ENCODE assay signal across 19 cellular contexts in the genomic region with DNA sequence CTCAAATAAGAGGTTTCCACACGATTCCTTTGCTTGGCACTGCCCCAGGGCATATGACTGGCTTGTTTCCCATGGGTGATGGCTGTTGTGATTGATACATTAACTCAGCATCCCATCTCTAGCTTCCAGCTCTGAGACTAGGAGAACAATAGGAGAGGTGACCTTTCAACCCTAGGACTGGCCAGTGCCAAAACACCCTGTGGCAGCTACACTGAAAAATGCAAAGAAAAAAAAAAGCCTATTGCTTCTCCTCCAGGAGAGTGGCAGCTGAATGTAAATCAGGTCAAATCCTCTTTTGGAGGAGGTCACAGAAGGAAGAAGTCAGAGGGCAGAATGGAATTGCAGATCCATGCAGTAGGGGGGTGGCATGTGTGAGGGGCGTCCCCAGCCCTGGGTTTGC.
"Had no signal": no experiment of that assay in that cellular context is flagged by ENCODE, and none has a peak within 500 bp of the region (broad histone marks: within the 10 kb centered on the region; RNA-seq: fewer than 3 reads in every experiment).

No MANE protein-coding gene starts in this region.

- H3K27ac Mint-ChIP-seq: memory B cell; natural killer cell; stimulated activated effector memory CD8-positive, alpha-beta T cell treated with anti-CD3 and anti-CD28 coated beads, Interleukin-12 subunit alpha, Interleukin-12 subunit beta, amount 100 ng/mL, for 72 hours; type B pancreatic cell had no signal

- H3K27me3 Mint-ChIP-seq: memory B cell, type B pancreatic cell had no signal

- H3K4me1 Mint-ChIP-seq: memory B cell; stimulated activated effector memory CD8-positive, alpha-beta T cell treated with anti-CD3 and anti-CD28 coated beads, Interleukin-12 subunit alpha, Interleukin-12 subunit beta, amount 100 ng/mL, for 72 hours had no signal

- H3K9me3 Mint-ChIP-seq: memory B cell, natural killer cell, type B pancreatic cell had no signal

- H3K4me3 Mint-ChIP-seq: memory B cell; natural killer cell; stimulated activated effector memory CD8-positive, alpha-beta T cell treated with anti-CD3 and anti-CD28 coated beads, Interleukin-12 subunit alpha, Interleukin-12 subunit beta, amount 100 ng/mL, for 72 hours; type B pancreatic cell had no signal

- ATAC-seq: foreskin keratinocyte; gastroesophageal sphincter; heart left ventricle; left lobe of liver; natural killer cell; right cardiac atrium; stimulated activated effector memory CD8-positive, alpha-beta T cell treated with anti-CD3 and anti-CD28 coated beads, Interleukin-12 subunit alpha, Interleukin-12 subunit beta, amount 100 ng/mL, for 72 hours had no signal

- DNase-seq: cortex of kidney; effector CD8-positive, alpha-beta T cell; foreskin keratinocyte; heart left ventricle; kidney; natural killer cell; nucleus accumbens; right cardiac atrium; sigmoid colon; stimulated activated CD4-positive, alpha-beta T cell treated with anti-CD3 and anti-CD28 coated beads, Interleukin-2, amount 100 ng/mL, for 24 hours; stimulated activated CD4-positive, alpha-beta T cell treated with anti-CD3 and anti-CD28 coated beads, Interleukin-4, amount 100 ng/mL, for 24 hours; stimulated activated naive CD4-positive, alpha-beta T cell treated with Interleukin-2 at 50 U/mL for 16 hours; stomach; thyroid gland had no signal

- H3K36me3 Mint-ChIP-seq: memory B cell; natural killer cell; stimulated activated effector memory CD8-positive, alpha-beta T cell treated with anti-CD3 and anti-CD28 coated beads, Interleukin-12 subunit alpha, Interleukin-12 subunit beta, amount 100 ng/mL, for 72 hours; type B pancreatic cell had no signal
